ENCODE assay signal across 8 cellular contexts in the genomic region with DNA sequence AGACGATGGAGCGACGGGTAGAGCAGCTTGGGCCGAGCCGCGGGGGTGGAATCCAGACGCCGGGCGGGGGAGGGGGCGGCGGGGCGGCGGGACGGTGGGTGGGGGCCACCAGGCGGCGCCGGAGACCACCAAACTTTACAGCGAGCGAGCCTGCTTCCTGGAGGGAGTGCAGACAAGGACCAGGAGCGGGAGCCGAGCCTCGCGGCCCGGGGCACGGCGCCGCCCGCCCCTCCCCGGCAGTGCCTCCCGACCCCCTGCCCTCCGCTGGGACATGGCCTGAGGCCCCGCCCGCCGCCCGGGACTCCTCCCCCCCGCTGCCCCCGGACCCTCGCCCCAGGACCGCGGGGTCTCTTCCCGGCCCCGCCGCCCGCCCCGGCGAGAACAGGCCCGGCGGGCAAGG. TPM values are rescaled to one million over a fixed set of nuclear protein-coding genes. Genes with fewer than 3 reads are reported as not detected.
DNase-seq lines count a peak whose midpoint lies in the region; ATAC-seq and TF ChIP-seq lines count a peak whose summit lies in the region.
"Not testable (repeated sequence)": the region's sequence is repeated elsewhere in the genome, so short reads cannot be mapped to it uniquely, and the experiment has no call there.

No MANE protein-coding gene starts in this region.

- not testable (repeated sequence) for H4K20me1 ChIP-seq in HCT116 (ENCODE audit: insufficient read depth); neural cell (ENCODE audit: insufficient read depth)

- CTCF ChIA-PET in HCT116 (lab: Charles Lee): not testable (repeated sequence)

- peak overlapping the region; percentile 79 to 96 (median 94) for H3K4me3 Mint-ChIP-seq in IgD-negative memory B cell

- peak; percentile 34 for ATAC-seq in HCT116
- ATAC-seq in activated naive CD4-positive, alpha-beta T cell treated with anti-CD3 and anti-CD28 coated beads, Interleukin-2, amount 50 U/mL, for 72 hours: peak; percentile 14 to 18
- peak; percentile 40 for ATAC-seq in gastroesophageal sphincter

- not testable (repeated sequence) for H3K9me2 ChIP-seq in HCT116 (ENCODE audit: insufficient read depth); neural cell (ENCODE audit: insufficient read depth, low read length)

- H3K27ac ChIP-seq in HCT116 (ENCODE audit: low read depth, low read length): peak overlapping the region; percentile 84; the same call in 1 of the 2 replicates
- peak overlapping the region; percentile 84 to 95 (median 93) for H3K27ac ChIP-seq in gastroesophageal sphincter
- not testable (repeated sequence) for H3K27ac ChIP-seq in neural cell (ENCODE audit: low read length)

- H3K9ac ChIP-seq in HCT116 (ENCODE audit: low read length) (peak overlapping the region; percentile 68), neural cell (ENCODE audit: low read length) (peak overlapping the region; percentile 61)

- not testable (repeated sequence) for H3K36me3 Mint-ChIP-seq in IgD-negative memory B cell
- peaks cover 18 to 23% of the 10 kb centered on the region in 2 donors for H3K36me3 Mint-ChIP-seq in activated naive CD4-positive, alpha-beta T cell treated with anti-CD3 and anti-CD28 coated beads, Interleukin-2, amount 50 U/mL, for 72 hours

- not testable (repeated sequence) for H2AFZ ChIP-seq in HCT116 (ENCODE audit: low read depth, low read length, poor library complexity, severe bottlenecking); neural cell (ENCODE audit: low read depth, low read length)

- RAD21 ChIA-PET in HCT116 (lab: Charles Lee; ENCODE audit: low non-redundant PET in 1 of 2, low total read pairs in 2 of 2, uncharacterized antibody in 2 of 2, unreplicated experiment in 2 of 2): not testable (repeated sequence)

- H3K4me3 ChIP-seq in GM06990 (replicated peaks; ENCODE audit: low read depth, low read length): peak overlapping the region; percentile 76
- peak overlapping the region; percentile 60 to 66 for H3K4me3 ChIP-seq in HCT116 (replicated peaks in 1 of 2; ENCODE audit: low read depth in 1 of 2, low read length in 2 of 2)
- H3K4me3 ChIP-seq in gastroesophageal sphincter: peak overlapping the region; percentile 57 to 62
- H3K4me3 ChIP-seq in neural cell (ENCODE audit: low read length): peak overlapping the region; percentile 67

- H3K9me3 Mint-ChIP-seq in IgD-negative memory B cell; activated naive CD4-positive, alpha-beta T cell treated with anti-CD3 and anti-CD28 coated beads, Interleukin-2, amount 50 U/mL, for 72 hours: not testable (repeated sequence)

- not testable (repeated sequence) for H3K9me3 ChIP-seq in HCT116 (ENCODE audit: control insufficient read depth in 1 of 2, insufficient read depth in 1 of 2, low read depth in 1 of 2, low read length in 2 of 2); gastroesophageal sphincter; neural cell (ENCODE audit: low read length)

- intact Hi-C loops in HCT116 (cut with micrococcal nuclease): loop anchor here (10.0 kb wide), 1 partner anchor 139 kb away; the partner anchor contains the start of gene SAP130

- H3K27me3 Mint-ChIP-seq in IgD-negative memory B cell: not testable (repeated sequence)

- 0% methylated on average over 8 to 11 of the region's 48 CpGs for WGBS in gastroesophageal sphincter (ENCODE audit: low coverage in 1 of 2), 2 donors

- H3K36me3 ChIP-seq in GM06990 (ENCODE audit: control insufficient read depth, insufficient read depth, low read length); neural cell (ENCODE audit: insufficient read depth, low read length): not testable (repeated sequence)
- H3K36me3 ChIP-seq in HCT116 (ENCODE audit: control insufficient read depth in 1 of 2, insufficient read depth in 2 of 2, low read length in 2 of 2): peaks cover 6 to 13% of the 10 kb centered on the region in 2 experiments; a peak in 2 of 4 replicates
- H3K36me3 ChIP-seq in gastroesophageal sphincter: peaks cover 0 to 28% of the 10 kb centered on the region in 2 donors

- TF ChIP-seq RAD21 in HCT116 (IDR thresholded peaks at IDR 0.05; ENCODE audit: low read depth); neural cell (conservative IDR thresholded peaks at IDR 0.05): not testable (repeated sequence)

- H3K4me2 ChIP-seq in HCT116 (ENCODE audit: low read length): peak overlapping the region; percentile 79
- not testable (repeated sequence) for H3K4me2 ChIP-seq in neural cell (ENCODE audit: low read length)

- peaks cover 30 to 38% (median 32%) of the 10 kb centered on the region in 3 donors for H3K4me1 Mint-ChIP-seq in IgD-negative memory B cell

- H3F3A ChIP-seq in neural cell (ENCODE audit: insufficient read depth, low read length, poor library complexity, severe bottlenecking): not testable (repeated sequence)

- POLR2A ChIA-PET in HCT116 (lab: Charles Lee): not testable (repeated sequence)

- H3K79me2 ChIP-seq in HCT116 (ENCODE audit: insufficient read depth, low read length) (peaks cover 53% of the 10 kb centered on the region), neural cell (replicated peaks; ENCODE audit: insufficient read depth, low read length) (peaks cover 47% of the 10 kb centered on the region)

- TF ChIP-seq CTCF in GM06990 (IDR thresholded peaks at IDR 0.05; ENCODE audit: insufficient read depth, low read length, poor library complexity, severe bottlenecking); HCT116 (IDR thresholded peaks at IDR 0.05 in 2 of 3, conservative IDR thresholded peaks at IDR 0.05 in 1 of 3; ENCODE audit: borderline replicate concordance in 1 of 3, insufficient read depth in 1 of 3, low read depth in 2 of 3, low read length in 2 of 3); neural cell (IDR thresholded peaks at IDR 0.05; ENCODE audit: poor library complexity, severe bottlenecking): not testable (repeated sequence)
- TF ChIP-seq CTCF in gastroesophageal sphincter (IDR thresholded peaks at IDR 0.05): peak in 1 of 4 experiments; percentile 59

- not testable (repeated sequence) for TF ChIP-seq EP300 in gastroesophageal sphincter (IDR thresholded peaks at IDR 0.05); neural cell (conservative IDR thresholded peaks at IDR 0.05; ENCODE audit: poor library complexity, severe bottlenecking)

- BruUV-seq in HCT116 (replicated peaks; lab: Mats Ljungman, UMichigan): not testable (repeated sequence)

- H3K4me1 ChIP-seq in HCT116 (ENCODE audit: control insufficient read depth in 1 of 2, insufficient read depth in 2 of 2, low read length in 2 of 2) (peaks cover 10 to 17% of the 10 kb centered on the region in 2 experiments; a peak in 3 of 4 replicates), gastroesophageal sphincter (peaks cover 9 to 67% (median 29%) of the 10 kb centered on the region in 3 donors)

- peak overlapping the region in 1 of 3 donors; percentile 90 for H3K27ac Mint-ChIP-seq in IgD-negative memory B cell
- H3K27ac Mint-ChIP-seq in activated naive CD4-positive, alpha-beta T cell treated with anti-CD3 and anti-CD28 coated beads, Interleukin-2, amount 50 U/mL, for 72 hours: peak overlapping the region; percentile 88 to 95

- not testable (repeated sequence) for TF ChIP-seq POLR2A in HCT116 (IDR thresholded peaks at IDR 0.05; ENCODE audit: borderline replicate concordance, extremely low read depth, insufficient read depth, insufficient read length); gastroesophageal sphincter (IDR thresholded peaks at IDR 0.05)

- not testable (repeated sequence) for H3K27me3 ChIP-seq in GM06990 (replicated peaks; ENCODE audit: control insufficient read depth, insufficient read depth, low read length); HCT116 (ENCODE audit: insufficient read depth, low read length); gastroesophageal sphincter; neural cell (ENCODE audit: insufficient read depth, low read depth, low read length)

- DNase-seq in GM06990 (ENCODE audit: extremely low read depth, insufficient read length); HCT116 (ENCODE audit: low read depth, low spot score): not testable (repeated sequence)
- peak; percentile 11 for DNase-seq in T-helper 22 cell (ENCODE audit: low read depth)
- peak; percentile 23 to 56 for DNase-seq in activated naive CD4-positive, alpha-beta T cell treated with anti-CD3 and anti-CD28 coated beads, Interleukin-2, amount 50 U/mL, for 72 hours (ENCODE audit: low spot score in 2 of 2)
- DNase-seq in stimulated activated naive CD4-positive, alpha-beta T cell treated with Interleukin-2 at 50 U/mL for 16 hours (lab: John Stamatoyannopoulos, UW): peak; percentile 25

RNA-seq across cellular contexts. Expression of gene AMMECR1L, which starts 0.4 kb away (rescaled TPM):
- total RNA-seq in HCT116 (2021; ENCODE audit: unreplicated experiment) (19.1 TPM), gastroesophageal sphincter (10 to 100 TPM; 12.4 to 15.0 (median 14.1) TPM)
- 14.8 and 15.2 TPM in 2 replicates for polyA plus RNA-seq in HCT116 (2012)
- polyA plus RNA-seq in IgD-negative memory B cell (6.7 TPM), neural cell (19.5 and 23.3 TPM in 2 replicates)
- 10 to 100 TPM; 14.4 to 15.3 TPM for total RNA-seq in activated naive CD4-positive, alpha-beta T cell treated with anti-CD3 and anti-CD28 coated beads, Interleukin-2, amount 50 U/mL, for 72 hours
- polyA minus RNA-seq in neural cell: 21.2 and 23.2 TPM in 2 replicates

RNA-seq across cellular contexts. Expression of gene POLR2D, which starts 27.4 kb away (rescaled TPM):
- total RNA-seq in HCT116 (2021; ENCODE audit: unreplicated experiment) (61.4 TPM), gastroesophageal sphincter (10 to 100 TPM; 12.9 to 18.4 (median 15.3) TPM)
- 30.0 and 35.8 TPM in 2 replicates for polyA plus RNA-seq in HCT116 (2012)
- polyA plus RNA-seq in IgD-negative memory B cell (42.7 TPM), neural cell (20.8 and 27.2 TPM in 2 replicates)
- total RNA-seq in activated naive CD4-positive, alpha-beta T cell treated with anti-CD3 and anti-CD28 coated beads, Interleukin-2, amount 50 U/mL, for 72 hours: 10 to 100 TPM; 61.2 to 72.9 TPM
- 42.0 and 43.3 TPM in 2 replicates for polyA minus RNA-seq in neural cell
